ENCODE assay signal across 19 cellular contexts in the genomic region with DNA sequence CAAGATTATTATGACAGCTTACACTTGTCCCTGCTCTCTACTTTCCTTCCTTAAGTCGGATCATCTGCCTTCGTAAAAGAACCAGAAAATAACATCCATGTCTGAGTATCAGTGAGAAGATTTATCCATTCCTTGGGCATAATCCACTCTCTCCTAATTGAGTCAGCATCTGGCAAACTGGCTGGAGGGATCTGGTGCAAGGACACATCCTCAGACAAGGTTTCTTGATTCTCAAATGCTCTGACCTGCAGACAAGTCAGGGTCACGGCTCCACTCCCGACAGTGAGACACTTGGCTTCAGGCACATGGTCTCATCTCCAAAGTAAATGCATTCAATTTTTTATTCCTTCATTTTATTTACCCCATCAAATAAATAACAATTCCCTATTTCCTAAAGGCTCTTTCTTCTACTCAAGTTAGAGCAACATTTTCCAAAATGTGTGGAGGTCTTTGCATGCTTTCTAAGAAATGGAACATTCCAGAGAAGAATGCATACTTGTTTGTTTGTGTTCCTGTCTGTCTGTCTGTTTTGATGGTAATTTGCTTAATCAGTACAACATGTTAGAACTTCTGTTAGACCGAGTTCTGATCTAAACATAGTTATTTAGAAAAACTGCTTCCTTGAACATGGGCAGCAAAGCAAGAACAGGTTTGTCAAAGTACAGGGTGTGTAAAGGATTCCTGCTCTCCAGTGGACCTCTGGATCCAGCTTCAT.
"Had no signal": no experiment of that assay in that cellular context is flagged by ENCODE, and none has a peak within 500 bp of the region (broad histone marks: within the 10 kb centered on the region; RNA-seq: fewer than 3 reads in every experiment).

No MANE protein-coding gene starts in this region.

- H3K36me3 ChIP-seq: prostate gland, right atrium auricular region, thyroid gland had no signal

- H3K27me3 ChIP-seq: right atrium auricular region, thyroid gland had no signal

- H3K4me3 ChIP-seq: prostate gland, right atrium auricular region, thyroid gland had no signal

- H3K9me3 ChIP-seq: prostate gland, right atrium auricular region, thyroid gland had no signal

- FAIRE-seq: frontal cortex, urothelium cell line had no signal

- H3K27ac ChIP-seq: prostate gland, right atrium auricular region, thyroid gland had no signal

- H3K4me1 ChIP-seq: prostate gland had no signal

- DNase-seq: activated CD4-positive, alpha-beta T cell treated with anti-CD3 and anti-CD28 coated beads for 4 hours; activated CD4-positive, alpha-beta T cell treated with anti-CD3 and anti-CD28 coated beads, Interleukin-2, amount 50 U/mL, for 48 hours; activated CD4-positive, CD25-positive, alpha-beta regulatory T cell; activated CD8-positive, alpha-beta memory T cell treated with anti-CD3 and anti-CD28 coated beads, Interleukin-2, amount 50 U/mL, for 48 hours; activated naive CD4-positive, alpha-beta T cell; activated T-cell treated with anti-CD3 and anti-CD28 coated beads, Interleukin-2, amount 50 U/mL, for 4 hours; amniotic stem cell; cortex of kidney; hippocampal formation; midbrain; stimulated activated CD4-positive, alpha-beta T cell treated with anti-CD3 and anti-CD28 coated beads, Interleukin-4, amount 100 ng/mL, for 4 hours; stimulated activated naive CD8-positive, alpha-beta T cell treated with anti-CD3 and anti-CD28 coated beads, Interleukin-15, Interleukin-2, amounts not matched to agents 100 U/mL and 50 U/mL, for 24 hours; substantia nigra; T1000; thyroid gland had no signal
